24 cellular contexts compared by ENCODE assay signal in the genomic region with DNA sequence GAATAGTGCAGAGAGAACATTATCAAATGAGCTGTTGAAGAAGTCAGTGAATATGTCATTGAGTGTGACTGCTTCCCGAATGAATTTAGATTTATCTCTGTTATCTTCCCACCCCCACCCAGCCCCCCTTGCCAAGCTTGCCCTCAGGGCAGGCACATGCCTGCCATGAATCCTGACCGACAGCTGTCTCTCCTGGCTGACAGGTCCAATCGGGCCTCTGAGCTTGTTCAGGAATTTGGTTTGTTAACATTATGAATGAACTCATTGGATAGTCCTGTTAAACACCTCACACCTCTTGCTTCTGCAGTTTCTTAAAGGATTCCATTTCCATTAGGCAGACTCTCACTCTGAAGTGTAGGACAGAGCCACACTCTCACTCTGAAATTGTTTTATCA.
DNase-seq lines count a peak whose midpoint lies in the region; ATAC-seq and TF ChIP-seq lines count a peak whose summit lies in the region.
"Had no signal": no experiment of that assay in that cellular context is flagged by ENCODE, and none has a peak within 500 bp of the region (broad histone marks: within the 10 kb centered on the region; RNA-seq: fewer than 3 reads in every experiment).

No MANE protein-coding gene starts in this region.

- no peaks in the 10 kb centered on the region for H3K9me3 ChIP-seq in Peyer's patch
- H3K9me3 ChIP-seq: breast epithelium, left lung, neutrophil, prostate gland, sigmoid colon, uterus had no signal

- no peak for ATAC-seq in HG03565 (IDR thresholded peaks at IDR 0.05; ENCODE audit: unreplicated experiment)
- no peak for ATAC-seq in GM21447 (IDR thresholded peaks at IDR 0.05; ENCODE audit: unreplicated experiment)
- ATAC-seq in HG03521 (IDR thresholded peaks at IDR 0.05; ENCODE audit: unreplicated experiment): no peak
- no peak for ATAC-seq in HG03025 (IDR thresholded peaks at IDR 0.05; ENCODE audit: low FRiP score, unreplicated experiment)
- ATAC-seq: activated CD8-positive, alpha-beta T cell treated with anti-CD3 and anti-CD28 coated beads for 36 hours; activated naive CD4-positive, alpha-beta T cell treated with anti-CD3 and anti-CD28 coated beads, Interleukin-2, amount 50 U/mL, for 72 hours; left lung; stimulated activated naive B cell treated with anti-CD40 and anti-IgM and Interleukin-4, amounts not matched to agents 10 μg/mL and 1 μg/mL and 100 μg/mL, for 72 hours; T-helper 17 cell had no signal

- no peak for TF ChIP-seq CTCF in Peyer's patch (IDR thresholded peaks at IDR 0.05)

- DNase-seq in NCI-H510A treated with DMSO at 0.1 percent for 48 hours (lab: John Stamatoyannopoulos, UW) (peak; percentile 41), NCI-H510A (lab: John Stamatoyannopoulos, UW) (no peak), Peyer's patch (no peak), iPS-NIHi11 (ENCODE audit: low spot score) (peak; percentile 27)
- DNase-seq: activated CD8-positive, alpha-beta T cell treated with anti-CD3 and anti-CD28 coated beads for 36 hours; AML-193; CD8-positive, alpha-beta memory T cell; left lung; naive B cell; NCI-H446 treated with DMSO at 0.1 percent for 48 hours; sigmoid colon; stimulated activated naive B cell treated with anti-CD40 and anti-IgM and Interleukin-4, amounts not matched to agents 10 μg/mL and 1 μg/mL and 100 μg/mL, for 72 hours; T-helper 17 cell; uterus had no signal

- peak overlapping the region in 3 of 4 donors; percentile 49 to 93 (median 87) for H3K27ac ChIP-seq in Peyer's patch
- H3K27ac ChIP-seq: breast epithelium, epithelial cell of prostate, left lung, neutrophil, prostate gland, RWPE1, sigmoid colon, uterus had no signal

- no peaks in the 10 kb centered on the region for H3K4me1 ChIP-seq in Peyer's patch
- H3K4me1 ChIP-seq: breast epithelium, left lung, prostate gland, sigmoid colon, uterus had no signal

- H3K36me3 ChIP-seq in Peyer's patch: no peaks in the 10 kb centered on the region
- H3K36me3 ChIP-seq: breast epithelium, left lung, neutrophil, prostate gland, sigmoid colon, uterus had no signal

- TF ChIP-seq POLR2A in Peyer's patch (IDR thresholded peaks at IDR 0.05): no peak

- H3K4me3 ChIP-seq in Peyer's patch: no peak overlapping the region
- H3K4me3 ChIP-seq: breast epithelium, left lung, prostate gland, sigmoid colon, uterus had no signal

- H3K27me3 ChIP-seq in Peyer's patch: no peaks in the 10 kb centered on the region
- H3K27me3 ChIP-seq: breast epithelium, left lung, neutrophil, sigmoid colon, uterus had no signal

Comparison
In these comparisons a context has a peak if more than half of its experiments do, and no peak if none do; other contexts are left out.
1. DNase-seq: peak in NCI-H510A treated with DMSO at 0.1 percent for 48 hours (single experiment) and iPS-NIHi11 (single experiment); none in NCI-H510A (single experiment) and Peyer's patch (0 of 3).